ENCODE assay signal across 1 cellular context in the genomic region with DNA sequence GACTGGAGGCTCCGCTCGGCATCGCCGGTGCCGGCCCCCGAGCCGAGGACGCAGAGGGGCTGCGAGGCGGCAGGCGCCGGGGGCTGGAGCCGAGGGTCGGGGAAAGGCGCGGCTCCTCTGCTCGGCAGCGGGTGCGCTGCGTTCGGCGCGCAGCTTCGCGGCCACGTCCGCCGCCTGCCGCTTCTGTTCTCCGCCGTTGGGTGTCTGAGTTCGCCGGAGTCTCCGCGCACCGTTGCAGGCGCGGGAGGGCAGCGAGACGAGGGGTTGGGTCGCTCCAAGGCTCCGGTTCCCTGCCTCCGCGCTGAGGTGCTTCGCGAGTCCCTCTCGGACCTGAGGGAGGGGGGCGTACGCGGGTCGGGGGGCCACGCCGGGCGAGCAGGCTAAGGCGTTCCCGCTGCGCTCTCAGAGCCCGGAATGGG.
TF ChIP-seq lines count a peak whose summit lies in the region.

No MANE protein-coding gene starts in this region.

TF ChIP-seq in neural cell, 6 proteins besides CTCF, POLR2A, EP300 and RAD21 (continued from another document):
- TF ChIP-seq, protein P1, sequence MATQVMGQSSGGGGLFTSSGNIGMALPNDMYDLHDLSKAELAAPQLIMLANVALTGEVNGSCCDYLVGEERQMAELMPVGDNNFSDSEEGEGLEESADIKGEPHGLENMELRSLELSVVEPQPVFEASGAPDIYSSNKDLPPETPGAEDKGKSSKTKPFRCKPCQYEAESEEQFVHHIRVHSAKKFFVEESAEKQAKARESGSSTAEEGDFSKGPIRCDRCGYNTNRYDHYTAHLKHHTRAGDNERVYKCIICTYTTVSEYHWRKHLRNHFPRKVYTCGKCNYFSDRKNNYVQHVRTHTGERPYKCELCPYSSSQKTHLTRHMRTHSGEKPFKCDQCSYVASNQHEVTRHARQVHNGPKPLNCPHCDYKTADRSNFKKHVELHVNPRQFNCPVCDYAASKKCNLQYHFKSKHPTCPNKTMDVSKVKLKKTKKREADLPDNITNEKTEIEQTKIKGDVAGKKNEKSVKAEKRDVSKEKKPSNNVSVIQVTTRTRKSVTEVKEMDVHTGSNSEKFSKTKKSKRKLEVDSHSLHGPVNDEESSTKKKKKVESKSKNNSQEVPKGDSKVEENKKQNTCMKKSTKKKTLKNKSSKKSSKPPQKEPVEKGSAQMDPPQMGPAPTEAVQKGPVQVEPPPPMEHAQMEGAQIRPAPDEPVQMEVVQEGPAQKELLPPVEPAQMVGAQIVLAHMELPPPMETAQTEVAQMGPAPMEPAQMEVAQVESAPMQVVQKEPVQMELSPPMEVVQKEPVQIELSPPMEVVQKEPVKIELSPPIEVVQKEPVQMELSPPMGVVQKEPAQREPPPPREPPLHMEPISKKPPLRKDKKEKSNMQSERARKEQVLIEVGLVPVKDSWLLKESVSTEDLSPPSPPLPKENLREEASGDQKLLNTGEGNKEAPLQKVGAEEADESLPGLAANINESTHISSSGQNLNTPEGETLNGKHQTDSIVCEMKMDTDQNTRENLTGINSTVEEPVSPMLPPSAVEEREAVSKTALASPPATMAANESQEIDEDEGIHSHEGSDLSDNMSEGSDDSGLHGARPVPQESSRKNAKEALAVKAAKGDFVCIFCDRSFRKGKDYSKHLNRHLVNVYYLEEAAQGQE (IDR thresholded peaks at IDR 0.05; ENCODE audit: borderline replicate concordance): peak; percentile 15
